Comparison of ENCODE assay signal across 8 cellular contexts in the genomic region with DNA sequence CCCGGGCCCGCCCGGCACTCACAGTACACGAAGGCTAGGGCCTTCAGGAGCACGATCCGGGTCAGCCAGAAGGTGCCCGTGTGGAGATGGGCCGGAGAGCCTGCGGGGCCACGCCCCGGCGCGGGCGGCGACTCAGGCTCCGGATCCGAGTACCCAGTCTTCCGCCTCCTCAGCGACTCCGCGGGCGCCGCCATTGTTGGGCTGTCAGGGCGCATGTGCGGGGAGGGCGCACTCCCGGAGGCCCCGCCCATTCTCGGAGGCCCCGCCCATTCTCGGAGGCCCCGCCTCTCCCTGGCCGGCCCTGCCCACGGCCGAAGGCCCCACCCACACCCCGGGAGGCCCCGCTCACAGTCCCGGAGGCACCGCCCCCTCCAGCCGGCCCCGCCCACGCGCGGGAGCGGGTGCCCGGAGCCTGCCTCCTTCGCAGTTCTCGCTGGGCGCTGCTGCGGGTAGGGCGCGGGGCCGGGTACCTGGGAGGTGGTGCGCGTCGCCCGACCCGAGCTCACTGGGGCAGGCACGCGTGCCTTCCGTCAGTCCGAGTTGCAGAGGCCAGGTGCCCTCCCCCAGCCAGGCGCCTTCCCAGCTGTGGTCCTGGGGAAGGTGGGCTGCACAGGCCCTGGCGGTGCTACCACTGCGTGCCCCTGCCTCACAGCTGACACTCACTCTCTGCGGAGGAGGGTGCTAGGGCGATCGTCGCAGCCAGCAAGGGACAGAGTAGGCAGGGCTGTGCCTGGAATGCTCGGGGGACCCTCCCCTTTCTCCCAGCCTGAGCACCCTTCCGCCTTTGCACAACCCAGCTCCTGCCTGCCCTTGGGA. TPM values are rescaled to one million over a fixed set of nuclear protein-coding genes. Genes with fewer than 3 reads are reported as not detected.
DNase-seq lines count a peak whose midpoint lies in the region; ATAC-seq, FAIRE-seq and TF ChIP-seq lines count a peak whose summit lies in the region.

A gene (minus strand): TSS at position 219 of the 816 bp plus-strand sequence. CDS start 4 bp downstream, at position 215.

- DNase-seq in D721Med (ENCODE audit: insufficient read length, low spot score) (peak; percentile 92), HuH-7.5 (ENCODE audit: low spot score) (peak; percentile 95), RKO (ENCODE audit: low spot score) (peak; percentile 90), fibroblast of mammary gland (ENCODE audit: low read depth) (peak; percentile 80), natural killer cell (peak; percentile 95)
- DNase-seq in activated T-helper 1 cell treated with anti-CD3 and anti-CD28 coated beads, Interleukin-2, amount 50 U/mL, for 16 hours (ENCODE audit: low read depth in 1 of 2, low spot score in 1 of 2) = peak; percentile 92 to 94
- DNase-seq in stimulated activated naive B cell treated with anti-CD40 and anti-IgM and Interleukin-4, amounts not matched to agents 10 μg/mL and 1 μg/mL and 100 μg/mL, for 72 hours = peak; percentile 95

- peak within 1 kb of the TSS; percentile 88 for H3K4me3 Mint-ChIP-seq in natural killer cell
- peak within 1 kb of the TSS; percentile 74 to 87 for H3K4me3 Mint-ChIP-seq in stimulated activated naive B cell treated with anti-CD40 and anti-IgM and Interleukin-4, amounts not matched to agents 10 μg/mL and 1 μg/mL and 100 μg/mL, for 72 hours

- intact Hi-C loops in natural killer cell (cut with micrococcal nuclease) = no loop called here

- peak within 1 kb of the TSS; percentile 31 to 59 for H3K27ac Mint-ChIP-seq in natural killer cell
- H3K27ac Mint-ChIP-seq in stimulated activated naive B cell treated with anti-CD40 and anti-IgM and Interleukin-4, amounts not matched to agents 10 μg/mL and 1 μg/mL and 100 μg/mL, for 72 hours = peak within 1 kb of the TSS; percentile 65

- peak within 1 kb of the TSS; percentile 60 for H3K4me3 ChIP-seq in fibroblast of mammary gland (ENCODE audit: control insufficient read depth, low read depth, low read length)

- FAIRE-seq in D721Med (lab: Jason Lieb, UNC) = no peak

- H3K36me3 Mint-ChIP-seq in natural killer cell = no peaks in the 10 kb centered on the region
- H3K36me3 Mint-ChIP-seq in stimulated activated naive B cell treated with anti-CD40 and anti-IgM and Interleukin-4, amounts not matched to agents 10 μg/mL and 1 μg/mL and 100 μg/mL, for 72 hours = peaks cover 13 to 15% of the 10 kb centered on the region in 2 donors

- H3K4me1 Mint-ChIP-seq in natural killer cell = peaks cover 10 to 14% of the 10 kb centered on the region in 2 donors
- peaks cover 0 to 17% of the 10 kb centered on the region in 2 donors for H3K4me1 Mint-ChIP-seq in stimulated activated naive B cell treated with anti-CD40 and anti-IgM and Interleukin-4, amounts not matched to agents 10 μg/mL and 1 μg/mL and 100 μg/mL, for 72 hours

- H3K9me3 Mint-ChIP-seq in natural killer cell = no peaks in the 10 kb centered on the region
- H3K9me3 Mint-ChIP-seq in stimulated activated naive B cell treated with anti-CD40 and anti-IgM and Interleukin-4, amounts not matched to agents 10 μg/mL and 1 μg/mL and 100 μg/mL, for 72 hours = peaks cover 3 to 7% of the 10 kb centered on the region in 2 donors

- TF ChIP-seq CTCF in D721Med (IDR thresholded peaks at IDR 0.05; ENCODE audit: insufficient read depth, missing control alignments) (no peak), fibroblast of mammary gland (conservative IDR thresholded peaks at IDR 0.05; ENCODE audit: control insufficient read depth, insufficient read depth, low read depth, low read length) (no peak), natural killer cell (IDR thresholded peaks at IDR 0.05) (no peak)

- no peaks in the 10 kb centered on the region for H3K27me3 Mint-ChIP-seq in natural killer cell (ENCODE audit: low read depth in 2 of 2)
- H3K27me3 Mint-ChIP-seq in stimulated activated naive B cell treated with anti-CD40 and anti-IgM and Interleukin-4, amounts not matched to agents 10 μg/mL and 1 μg/mL and 100 μg/mL, for 72 hours = peaks cover 4 to 9% of the 10 kb centered on the region in 2 donors

- peak; percentile 83 for ATAC-seq in GM21423 (IDR thresholded peaks at IDR 0.05; ENCODE audit: unreplicated experiment)
- peak; percentile 96 to 99 (median 98) for ATAC-seq in natural killer cell
- ATAC-seq in stimulated activated naive B cell treated with anti-CD40 and anti-IgM and Interleukin-4, amounts not matched to agents 10 μg/mL and 1 μg/mL and 100 μg/mL, for 72 hours (replicated peaks) = peak; percentile 88 to 90

RNA-seq across cellular contexts. Expression of the gene that starts here (rescaled TPM):
- 10 to 100 TPM; 28.2 to 42.2 (median 41.2) TPM for total RNA-seq in natural killer cell

Comparison
In these comparisons a context has a peak if more than half of its experiments do, and no peak if none do; other contexts are left out.
1. Peak in every context shown above with its lines: DNase-seq, ATAC-seq and H3K4me3 ChIP-seq.